Comparison of ENCODE assay signal across 18 cellular contexts in genomic region chr4:163959932-163960331, GRCh38.
DNase-seq lines count a peak whose midpoint lies in the region; ATAC-seq, FAIRE-seq and TF ChIP-seq lines count a peak whose summit lies in the region.
"Had no signal": no experiment of that assay in that cellular context is flagged by ENCODE, and none has a peak within 500 bp of the region (broad histone marks: within the 10 kb centered on the region; RNA-seq: fewer than 3 reads in every experiment).

No MANE protein-coding gene starts in this region.

- TF ChIP-seq CTCF in neural cell (IDR thresholded peaks at IDR 0.05; ENCODE audit: poor library complexity, severe bottlenecking) (no peak), pancreas (IDR thresholded peaks at IDR 0.05) (no peak)

- FAIRE-seq in pancreas (lab: Jason Lieb, UNC): no peak
- FAIRE-seq: G401.6, GM12892, H1 had no signal

- H3K27me3 ChIP-seq in neural cell (ENCODE audit: insufficient read depth, low read depth, low read length) (no peaks in the 10 kb centered on the region), pancreas (no peaks in the 10 kb centered on the region)

- intact Hi-C loops in Right ventricle myocardium inferior (cut with DNase I) (no loop called here), pancreas (cut with DNase I) (no loop called here)

- H3K4me1 ChIP-seq in pancreas: no peaks in the 10 kb centered on the region

- H3K9me3 ChIP-seq in neural cell (ENCODE audit: low read length): no peaks in the 10 kb centered on the region
- H3K9me3 ChIP-seq in pancreas: no peaks in the 10 kb centered on the region

- H2AFZ ChIP-seq in neural cell (ENCODE audit: low read depth, low read length): no peak overlapping the region
- H2AFZ ChIP-seq: GM23248 had no signal

- DNase-seq in DMS 273 (lab: John Stamatoyannopoulos, UW; ENCODE audit: unreplicated experiment) (peak; percentile 43), OCI-M1 (lab: John Stamatoyannopoulos, UW) (peak; percentile 66), Right ventricle myocardium inferior (ENCODE audit: missing footprints) (no peak), pancreas (no peak)
- peak; percentile 83 for DNase-seq in Jurkat, Clone E6-1 (ENCODE audit: low read depth, low spot score)
- DNase-seq in activated effector memory CD4-positive, alpha-beta T cell treated with Interleukin-2 at 50 U/mL for 16 hours: no peak
- DNase-seq: C1 segment of cervical spinal cord; Calu3; CD4-positive, alpha-beta memory T cell; COR-L47; DND-41; GM23248; H7; HCEC 1CT had no signal

- no peaks in the 10 kb centered on the region for H3K9me2 ChIP-seq in neural cell (ENCODE audit: insufficient read depth, low read length)

- H3K27ac ChIP-seq in neural cell (ENCODE audit: low read length) (no peak overlapping the region), pancreas (no peak overlapping the region)
- H3K27ac ChIP-seq: GM23248 had no signal

- H3K79me2 ChIP-seq in neural cell (replicated peaks; ENCODE audit: insufficient read depth, low read length): no peaks in the 10 kb centered on the region

- no peak overlapping the region for H3K9ac ChIP-seq in neural cell (ENCODE audit: low read length)
- H3K9ac ChIP-seq: GM23248 had no signal

- TF ChIP-seq RAD21 in neural cell (conservative IDR thresholded peaks at IDR 0.05): no peak

- H3K4me2 ChIP-seq in neural cell (ENCODE audit: low read length): no peak overlapping the region

- H3F3A ChIP-seq in neural cell (ENCODE audit: insufficient read depth, low read length, poor library complexity, severe bottlenecking): no peaks in the 10 kb centered on the region

- peak; percentile 70 for TF ChIP-seq EP300 in neural cell (conservative IDR thresholded peaks at IDR 0.05; ENCODE audit: poor library complexity, severe bottlenecking)

- no peak overlapping the region for H3K4me3 ChIP-seq in Jurkat, Clone E6-1 (ENCODE audit: low read length)
- H3K4me3 ChIP-seq in neural cell (ENCODE audit: low read length) (no peak overlapping the region), pancreas (no peak overlapping the region)
- H3K4me3 ChIP-seq: GM23248 had no signal

- H4K20me1 ChIP-seq in neural cell (ENCODE audit: insufficient read depth): no peaks in the 10 kb centered on the region

- 56 to 72% methylated on average over 6 of the region's 6 CpGs for whole genome bisulfite sequencing in pancreas, 2 donors

- no peak for ATAC-seq in Right ventricle myocardium inferior
- ATAC-seq in pancreas: no peak

- H3K36me3 ChIP-seq in neural cell (ENCODE audit: insufficient read depth, low read length): no peaks in the 10 kb centered on the region
- H3K36me3 ChIP-seq in pancreas: no peaks in the 10 kb centered on the region

TF ChIP-seq in neural cell, 6 proteins besides CTCF, POLR2A, EP300 and RAD21:
- TF ChIP-seq MXI1 (conservative IDR thresholded peaks at IDR 0.05; ENCODE audit: poor library complexity, severe bottlenecking) (no peak), EZH2 (IDR thresholded peaks at IDR 0.05; ENCODE audit: borderline replicate concordance, insufficient read depth, low read length, poor library complexity, severe bottlenecking) (no peak), REST (IDR thresholded peaks at IDR 0.05; ENCODE audit: borderline replicate concordance) (no peak), SMC3 (conservative IDR thresholded peaks at IDR 0.05; ENCODE audit: poor library complexity) (no peak), POLR2AphosphoS5 (IDR thresholded peaks at IDR 0.05) (no peak), TAF1 (IDR thresholded peaks at IDR 0.05; ENCODE audit: low read depth) (no peak)

Comparison
In these comparisons a context has a peak if more than half of its experiments do, and no peak if none do; other contexts are left out.
1. DNase-seq: peak in DMS 273 (single experiment), Jurkat, Clone E6-1 (single experiment) and OCI-M1 (single experiment); none in activated effector memory CD4-positive, alpha-beta T cell treated with Interleukin-2 at 50 U/mL for 16 hours (single experiment), Right ventricle myocardium inferior (single experiment) and pancreas (0 of 6).